ENCODE assay signal across 18 cellular contexts in the genomic region with DNA sequence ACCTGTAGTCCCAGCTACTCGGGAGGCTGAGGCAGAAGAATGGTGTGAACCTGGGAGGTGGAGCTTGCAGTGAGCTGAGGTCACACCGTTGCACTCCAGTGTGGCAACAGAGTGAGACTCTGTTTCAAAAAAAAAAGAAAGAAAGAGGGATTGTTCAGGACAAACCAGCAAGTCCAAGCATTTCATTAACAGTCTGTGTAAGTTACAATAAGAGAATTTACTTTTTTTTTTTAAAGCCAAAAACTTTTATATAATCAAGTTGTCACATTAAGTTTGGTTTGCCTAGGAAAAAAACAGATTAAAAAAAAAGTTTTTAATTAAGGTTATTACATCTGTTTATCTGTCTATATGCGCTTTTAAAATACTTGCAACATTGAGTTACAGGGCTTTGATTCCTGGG. TPM values are rescaled to one million over a fixed set of nuclear protein-coding genes. Genes with fewer than 3 reads are reported as not detected.
DNase-seq lines count a peak whose midpoint lies in the region; ATAC-seq, FAIRE-seq and TF ChIP-seq lines count a peak whose summit lies in the region.
"Had no signal": no experiment of that assay in that cellular context is flagged by ENCODE, and none has a peak within 500 bp of the region (broad histone marks: within the 10 kb centered on the region; RNA-seq: fewer than 3 reads in every experiment).

No MANE protein-coding gene starts in this region.

- H3K27me3 Mint-ChIP-seq in GM23338 (ENCODE audit: insufficient read depth, low read depth, poor library complexity) (peaks cover 5% of the 10 kb centered on the region), neural crest cell (ENCODE audit: low read depth) (no peaks in the 10 kb centered on the region)
- H3K27me3 Mint-ChIP-seq: B cell; CD4-positive, alpha-beta T cell had no signal

- no peak overlapping the region for H2AFZ ChIP-seq in GM23338

- POLR2A ChIA-PET in A549 (lab: Yijun Ruan, JAX) = interaction anchor here (0.6 kb wide), 1 partner anchor 11 kb away, joined by 5 read pairs; the partner anchor contains the start of genes CYB561A3 and TMEM138

- WGBS in A549 (ENCODE audit: missing lambda C conversion rate) = 94% methylated on average over 3 of the region's 3 CpGs
- WGBS in adrenal gland, 4 donors = 68 to 81% (median 74%) methylated on average over 3 of the region's 3 CpGs

- in situ Hi-C loops in G401 (cut with HindIII; ENCODE audit: low sequenced_read_pairs) = no loop called here

- TF ChIP-seq RAD21 in A549 (conservative IDR thresholded peaks at IDR 0.05 in 1 of 2, IDR thresholded peaks at IDR 0.05 in 1 of 2) = no peak

- peaks cover 2% of the 10 kb centered on the region; the same call in 1 of the 2 replicates for H4K20me1 ChIP-seq in GM23338 (replicated peaks; ENCODE audit: insufficient read depth)

- H3K27me3 ChIP-seq in GM23338 (ENCODE audit: insufficient read depth) (no peaks in the 10 kb centered on the region), adrenal gland (no peaks in the 10 kb centered on the region)

- intact Hi-C loops in adrenal gland (cut with DNase I) = no loop called here

- 0 out of 2 replicates have a peak, but pooled peaks cover 3% of the 10 kb centered on the region for H3K9me2 ChIP-seq in GM23338 (ENCODE audit: insufficient read depth)

- H3K27ac ChIP-seq in A549 (no peak overlapping the region), GM23338 (ENCODE audit: low read depth) (no peak overlapping the region), adrenal gland (peak overlapping the region in 4 of 5 donors; percentile 15 to 64 (median 42))

- DNase-seq in A549 (ENCODE audit: low read depth in 1 of 2, low spot score in 1 of 2) = no peak
- peak; percentile 11 for DNase-seq in GM23338 (ENCODE audit: low spot score)
- no peak for DNase-seq in adrenal gland
- no peak for DNase-seq in neural crest cell (ENCODE audit: low read depth, low spot score)
- no peak for DNase-seq in NCI-H1436 (lab: John Stamatoyannopoulos, UW)
- DNase-seq in RKO (ENCODE audit: low spot score) = no peak
- no peak for DNase-seq in G401 (ENCODE audit: low spot score)
- DNase-seq: C1 segment of cervical spinal cord; CD4-positive, alpha-beta T cell; DMS153; HCEC 1CT; IMR-90; KBM-7 had no signal

- H3K9me3 ChIP-seq in A549 (0 out of 3 replicates have a peak, but pooled peaks cover 2% of the 10 kb centered on the region), adrenal gland (replicated peaks in 1 of 3) (no peaks in the 10 kb centered on the region)

- H3K36me3 Mint-ChIP-seq in GM23338 (ENCODE audit: low read depth) (peaks cover 93% of the 10 kb centered on the region), neural crest cell (ENCODE audit: low read depth) (peaks cover 65% of the 10 kb centered on the region)

- 0 out of 2 replicates have a peak, but pooled peaks cover 3% of the 10 kb centered on the region for H3F3A ChIP-seq in GM23338 (replicated peaks; ENCODE audit: low read depth)

- CTCF ChIA-PET in A549 (lab: Yijun Ruan, JAX) = interaction anchor here (27.2 to 33.1 kb wide), 2 partner anchors 13 to 35 kb away, joined by 368 to 521 read pairs; partner anchors contain the start of genes DDB1, TKFC and TMEM216

- TF ChIP-seq CTCF in A549 (IDR thresholded peaks at IDR 0.05) (no peak), GM23338 (conservative IDR thresholded peaks at IDR 0.05; ENCODE audit: low read depth in 2 of 2) (no peak), adrenal gland (IDR thresholded peaks at IDR 0.05) (no peak), neural crest cell (conservative IDR thresholded peaks at IDR 0.05) (no peak)

- no peaks in the 10 kb centered on the region for H3K79me2 ChIP-seq in GM23338 (replicated peaks; ENCODE audit: insufficient read depth)

- H3K4me3 ChIP-seq in A549 (no peak overlapping the region), GM23338 (no peak overlapping the region), adrenal gland (no peak overlapping the region)
- H3K4me3 ChIP-seq: GM12878 had no signal

- no peaks in the 10 kb centered on the region for H3K4me1 Mint-ChIP-seq in GM23338
- no peaks in the 10 kb centered on the region for H3K4me1 Mint-ChIP-seq in neural crest cell
- H3K4me1 Mint-ChIP-seq: B cell had no signal

- H3K4me2 ChIP-seq in A549 (no peak overlapping the region), GM23338 (no peak overlapping the region)

- FAIRE-seq in A549 (lab: Jason Lieb, UNC) = no peak
- FAIRE-seq: GM12878, GM18507 had no signal

- TF ChIP-seq POLR2A in A549 (IDR thresholded peaks at IDR 0.05; ENCODE audit: low read length) (no peak), adrenal gland (IDR thresholded peaks at IDR 0.05) (no peak)

- TF ChIP-seq EP300 in A549 (IDR thresholded peaks at IDR 0.05) = no peak

- H3K9me3 Mint-ChIP-seq in GM23338 (peaks cover 48% of the 10 kb centered on the region), neural crest cell (peaks cover 9% of the 10 kb centered on the region)
- H3K9me3 Mint-ChIP-seq: CD4-positive, alpha-beta T cell had no signal

- peaks cover 1% of the 10 kb centered on the region for H3K4me1 ChIP-seq in A549
- H3K4me1 ChIP-seq in GM23338 (ENCODE audit: insufficient read depth) = no peaks in the 10 kb centered on the region
- peaks cover 40 to 67% of the 10 kb centered on the region in 2 donors for H3K4me1 ChIP-seq in adrenal gland (replicated peaks in 1 of 2)

- H3K36me3 ChIP-seq in GM23338 (ENCODE audit: insufficient read depth) = peaks cover 40% of the 10 kb centered on the region
- H3K36me3 ChIP-seq in adrenal gland (replicated peaks in 1 of 2) = peaks cover 0 to 22% of the 10 kb centered on the region in 2 donors

- no peak overlapping the region for H3K27ac Mint-ChIP-seq in GM23338
- no peak overlapping the region for H3K27ac Mint-ChIP-seq in neural crest cell (ENCODE audit: unreplicated experiment)
- H3K27ac Mint-ChIP-seq: B cell; CD4-positive, alpha-beta T cell had no signal

- H3K4me3 Mint-ChIP-seq in GM23338 (no peak overlapping the region), neural crest cell (peak overlapping the region; percentile 34)
- H3K4me3 Mint-ChIP-seq: B cell; CD4-positive, alpha-beta T cell had no signal

- ATAC-seq in A549 = no peak
- ATAC-seq in GM23338 = no peak
- ATAC-seq in GM19395 (IDR thresholded peaks at IDR 0.05; ENCODE audit: unreplicated experiment) = no peak
- ATAC-seq: GM12878 had no signal

RNA-seq across cellular contexts. Expression of gene TMEM138, which starts 10.5 kb away (rescaled TPM):
- 143 and 156 TPM in 2 replicates for polyA plus RNA-seq in A549 (2011; rRNA removed)
- polyA plus RNA-seq in A549 (2012; cell fraction: cytosol; rRNA removed) = 80.0 and 101 TPM in 2 replicates
- polyA plus RNA-seq in A549 (2012; cell fraction: nucleus; rRNA removed) = 61.0 and 95.1 TPM in 2 replicates
- 80.3 to 95.6 TPM (median 88.2 TPM) in 3 replicates for polyA plus RNA-seq in A549 (2017; fragmentation: RNase III; extraction: RNeasy Plus Mini Kit Qiagen cat#74134 plus additional on column Dnase treatment)
- 54.6 and 62.6 TPM in 2 replicates for polyA minus RNA-seq in A549 (2011; rRNA and poly(A)+ RNA removed)
- total RNA-seq in GM23338 (2014; rRNA removed; shearing (Covaris generic)) = 26.9 and 30.2 TPM in 2 replicates
- polyA plus RNA-seq in GM23338 (2016; fragmentation: Nextera tagmentation; extraction: Ambion mirVana) = 32.1 and 37.0 TPM in 2 replicates
- total RNA-seq in adrenal gland = 100 to 1,000 TPM in 5 of 8 donors, 10 to 100 TPM in 3; 79.4 to 183 (median 134) TPM
- 100 to 1,000 TPM; 244 to 276 (median 259) TPM for polyA plus RNA-seq in adrenal gland
- 47.8 and 52.6 TPM in 2 replicates for total RNA-seq in neural crest cell
- total RNA-seq in G401 (2014; rRNA removed; shearing (Covaris generic)) = 16.7 and 18.1 TPM in 2 replicates

RNA-seq across cellular contexts. Expression of gene CYB561A3, which starts 11.0 kb away (rescaled TPM):
- polyA plus RNA-seq in A549 (2011; rRNA removed) = 50.8 and 58.1 TPM in 2 replicates
- polyA plus RNA-seq in A549 (2012; cell fraction: cytosol; rRNA removed) = 93.2 and 118 TPM in 2 replicates
- 154 and 157 TPM in 2 replicates for polyA plus RNA-seq in A549 (2012; cell fraction: nucleus; rRNA removed)
- 50.4 to 56.9 TPM (median 55.4 TPM) in 3 replicates for polyA plus RNA-seq in A549 (2017; fragmentation: RNase III; extraction: RNeasy Plus Mini Kit Qiagen cat#74134 plus additional on column Dnase treatment)
- 69.8 and 77.4 TPM in 2 replicates for polyA minus RNA-seq in A549 (2011; rRNA and poly(A)+ RNA removed)
- total RNA-seq in GM23338 (2014; rRNA removed; shearing (Covaris generic)) = 20.9 and 30.8 TPM in 2 replicates
- 7.8 and 9.8 TPM in 2 replicates for polyA plus RNA-seq in GM23338 (2016; fragmentation: Nextera tagmentation; extraction: Ambion mirVana)
- total RNA-seq in adrenal gland = 1,000 to 10,000 TPM in 3 of 8 donors, 100 to 1,000 TPM in 5; 137 to 1,306 (median 828) TPM
- 100 to 1,000 TPM; 108 to 299 (median 284) TPM for polyA plus RNA-seq in adrenal gland
- 28.1 and 28.9 TPM in 2 replicates for total RNA-seq in neural crest cell
- 19.0 and 20.4 TPM in 2 replicates for total RNA-seq in G401 (2014; rRNA removed; shearing (Covaris generic))

RNA-seq across cellular contexts. Expression of gene TMEM216, which starts 19.7 kb away (rescaled TPM):
- polyA plus RNA-seq in A549 (2011; rRNA removed) = 33.6 and 49.0 TPM in 2 replicates
- 22.6 and 24.2 TPM in 2 replicates for polyA plus RNA-seq in A549 (2012; cell fraction: cytosol; rRNA removed)
- polyA plus RNA-seq in A549 (2012; cell fraction: nucleus; rRNA removed) = 9.7 and 16.8 TPM in 2 replicates
- 9.9 to 11.9 TPM (median 10.6 TPM) in 3 replicates for polyA plus RNA-seq in A549 (2017; fragmentation: RNase III; extraction: RNeasy Plus Mini Kit Qiagen cat#74134 plus additional on column Dnase treatment)
- 24.2 and 28.8 TPM in 2 replicates for polyA minus RNA-seq in A549 (2011; rRNA and poly(A)+ RNA removed)
- total RNA-seq in GM23338 (2014; rRNA removed; shearing (Covaris generic)) = 23.4 and 28.8 TPM in 2 replicates
- 23.5 and 26.1 TPM in 2 replicates for polyA plus RNA-seq in GM23338 (2016; fragmentation: Nextera tagmentation; extraction: Ambion mirVana)
- total RNA-seq in adrenal gland = 10 to 100 TPM in 7 of 8 donors, 1 to 10 TPM in 1; 7.1 to 28.8 (median 13.4) TPM
- polyA plus RNA-seq in adrenal gland = 10 to 100 TPM; 16.2 to 23.8 (median 21.3) TPM
- total RNA-seq in neural crest cell = 23.5 and 23.9 TPM in 2 replicates
- total RNA-seq in G401 (2014; rRNA removed; shearing (Covaris generic)) = not detected in 2 replicates
- total RNA-seq: A172 had no signal

RNA-seq across cellular contexts. Expression of gene TKFC, which starts 39.6 kb away (rescaled TPM):
- polyA plus RNA-seq in A549 (2011; rRNA removed) (46.5 and 51.2 TPM in 2 replicates), A549 (2017; fragmentation: RNase III; extraction: RNeasy Plus Mini Kit Qiagen cat#74134 plus additional on column Dnase treatment) (42.6 to 53.6 TPM (median 48.7 TPM) in 3 replicates), GM23338 (2016; fragmentation: Nextera tagmentation; extraction: Ambion mirVana) (21.1 and 21.7 TPM in 2 replicates), adrenal gland (100 to 1,000 TPM; 135 to 294 (median 198) TPM)
- polyA plus RNA-seq in A549 (2012; cell fraction: cytosol; rRNA removed) = 63.7 and 80.0 TPM in 2 replicates
- polyA plus RNA-seq in A549 (2012; cell fraction: nucleus; rRNA removed) = 200 and 208 TPM in 2 replicates
- 65.7 and 70.2 TPM in 2 replicates for polyA minus RNA-seq in A549 (2011; rRNA and poly(A)+ RNA removed)
- 27.0 and 46.9 TPM in 2 replicates for total RNA-seq in GM23338 (2014; rRNA removed; shearing (Covaris generic))
- total RNA-seq in adrenal gland (100 to 1,000 TPM; 144 to 603 (median 273) TPM), neural crest cell (46.9 and 53.9 TPM in 2 replicates)
- 22.8 and 36.1 TPM in 2 replicates for total RNA-seq in G401 (2014; rRNA removed; shearing (Covaris generic))

RNA-seq across cellular contexts. Expression of gene DDB1, which starts 39.8 kb away (rescaled TPM):
- polyA plus RNA-seq in A549 (2011; rRNA removed) = 213 and 222 TPM in 2 replicates
- polyA plus RNA-seq in A549 (2012; cell fraction: cytosol; rRNA removed) = 132 and 150 TPM in 2 replicates
- polyA plus RNA-seq in A549 (2012; cell fraction: nucleus; rRNA removed) = 192 and 219 TPM in 2 replicates
- 149 to 154 TPM (median 149 TPM) in 3 replicates for polyA plus RNA-seq in A549 (2017; fragmentation: RNase III; extraction: RNeasy Plus Mini Kit Qiagen cat#74134 plus additional on column Dnase treatment)
- 324 and 364 TPM in 2 replicates for polyA minus RNA-seq in A549 (2011; rRNA and poly(A)+ RNA removed)
- 282 and 292 TPM in 2 replicates for total RNA-seq in GM23338 (2014; rRNA removed; shearing (Covaris generic))
- polyA plus RNA-seq in GM23338 (2016; fragmentation: Nextera tagmentation; extraction: Ambion mirVana) = 102 and 109 TPM in 2 replicates
- 100 to 1,000 TPM; 405 to 885 (median 674) TPM for total RNA-seq in adrenal gland
- 100 to 1,000 TPM; 165 to 374 (median 308) TPM for polyA plus RNA-seq in adrenal gland
- 315 and 329 TPM in 2 replicates for total RNA-seq in neural crest cell
- 319 and 332 TPM in 2 replicates for total RNA-seq in G401 (2014; rRNA removed; shearing (Covaris generic))

Comparison
In these comparisons a context has a peak if more than half of its experiments do, and no peak if none do; other contexts are left out.
1. H3K27ac ChIP-seq: peak in adrenal gland (4 of 5); none in A549 (0 of 2) and GM23338 (single experiment).